ENCODE assay signal across 8 cellular contexts in genomic region chr6:11231564-11232176, GRCh38. TPM values are rescaled to one million over a fixed set of nuclear protein-coding genes. Genes with fewer than 3 reads are reported as not detected.
DNase-seq lines count a peak whose midpoint lies in the region; ATAC-seq and TF ChIP-seq lines count a peak whose summit lies in the region.

No MANE protein-coding gene starts in this region.

- CTCF ChIA-PET in Calu3 (lab: Charles Lee): interaction anchor here (1.0 to 2.0 kb wide), 6 partner anchors 19 to 203 kb away, joined by 4 to 10 read pairs (median 5); no protein-coding TSS in a partner anchor

- H3K27ac ChIP-seq in Peyer's patch: peak overlapping the region; percentile 71 to 96 (median 88)

- intact Hi-C loops in Calu3 (cut with micrococcal nuclease; ENCODE audit: unreplicated experiment): loop anchor here (2.0 to 5.0 kb wide), 3 partner anchors 46 to 113 kb away; no protein-coding TSS in a partner anchor

- TF ChIP-seq POLR2A in Peyer's patch (IDR thresholded peaks at IDR 0.05): no peak

- no peaks in the 10 kb centered on the region for H3K36me3 ChIP-seq in Peyer's patch

- H3K4me3 Mint-ChIP-seq in Calu3 (ENCODE audit: low read depth, unreplicated experiment) (peak overlapping the region; percentile 73), naive B cell (peak overlapping the region; percentile 83 to 99 (median 92))

- H3K4me1 ChIP-seq in Peyer's patch: peaks cover 0 to 18% (median 0%) of the 10 kb centered on the region in 4 donors

- H3K9me3 Mint-ChIP-seq in Calu3 (ENCODE audit: low read depth, unreplicated experiment) (no peaks in the 10 kb centered on the region), naive B cell (no peaks in the 10 kb centered on the region)

- no peak for TF ChIP-seq CTCF in Calu3 (IDR thresholded peaks at IDR 0.05; ENCODE audit: unreplicated experiment)
- TF ChIP-seq CTCF in Peyer's patch (IDR thresholded peaks at IDR 0.05): no peak

- H3K27me3 Mint-ChIP-seq in Calu3 (ENCODE audit: unreplicated experiment): no peaks in the 10 kb centered on the region
- no peaks in the 10 kb centered on the region for H3K27me3 Mint-ChIP-seq in naive B cell

- DNase-seq in Calu3 (no peak), Peyer's patch (no peak), epidermal melanocyte (ENCODE audit: insufficient read length, low spot score) (peak; percentile 41), naive B cell (no peak), NCI-H774 (lab: John Stamatoyannopoulos, UW) (no peak), HUDEP-2 (lab: John Stamatoyannopoulos, UW; ENCODE audit: unreplicated experiment in 76 of 76) (no peak)
- DNase-seq in stimulated activated CD4-positive, alpha-beta T cell treated with anti-CD3 and anti-CD28 coated beads, Interleukin-2, amount 100 ng/mL, for 48 hours: no peak

- H3K9me3 ChIP-seq in Peyer's patch: no peaks in the 10 kb centered on the region

- no peaks in the 10 kb centered on the region for H3K27me3 ChIP-seq in Peyer's patch

- BruUV-seq in Calu3 (replicated peaks; lab: Mats Ljungman, UMichigan): no TSS peak

- H3K36me3 Mint-ChIP-seq in Calu3 (ENCODE audit: insufficient read depth, unreplicated experiment) (peaks cover 48% of the 10 kb centered on the region), naive B cell (no peaks in the 10 kb centered on the region)

- H3K4me1 Mint-ChIP-seq in Calu3 (ENCODE audit: low read depth, unreplicated experiment) (peaks cover 32% of the 10 kb centered on the region), naive B cell (peaks cover 44 to 60% (median 56%) of the 10 kb centered on the region in 3 donors)

- H3K27ac Mint-ChIP-seq in Calu3 (ENCODE audit: unreplicated experiment) (peak overlapping the region; percentile 81), naive B cell (peak overlapping the region in 5 of 6 donors; percentile 47 to 98 (median 96))

- H3K4me3 ChIP-seq in Peyer's patch: peak overlapping the region; percentile 45 to 78 (median 58)

- ATAC-seq in naive B cell (ENCODE audit: low read depth in 2 of 2) (no peak), HG03469 (IDR thresholded peaks at IDR 0.05; ENCODE audit: unreplicated experiment) (no peak)

RNA-seq across cellular contexts. Expression of gene NEDD9, which starts 0.8 kb away (rescaled TPM):
- total RNA-seq in Calu3 (2022) (18.2 and 28.1 TPM in 2 replicates), Peyer's patch (10 to 100 TPM; 63.9 to 97.0 (median 87.5) TPM)
- polyA plus RNA-seq in naive B cell (ENCODE audit: low read depth in 6 of 6): 10 to 100 TPM; 42.0 to 80.5 (median 48.1) TPM
